Comparison of ENCODE assay signal across 1 cellular context in the genomic region with DNA sequence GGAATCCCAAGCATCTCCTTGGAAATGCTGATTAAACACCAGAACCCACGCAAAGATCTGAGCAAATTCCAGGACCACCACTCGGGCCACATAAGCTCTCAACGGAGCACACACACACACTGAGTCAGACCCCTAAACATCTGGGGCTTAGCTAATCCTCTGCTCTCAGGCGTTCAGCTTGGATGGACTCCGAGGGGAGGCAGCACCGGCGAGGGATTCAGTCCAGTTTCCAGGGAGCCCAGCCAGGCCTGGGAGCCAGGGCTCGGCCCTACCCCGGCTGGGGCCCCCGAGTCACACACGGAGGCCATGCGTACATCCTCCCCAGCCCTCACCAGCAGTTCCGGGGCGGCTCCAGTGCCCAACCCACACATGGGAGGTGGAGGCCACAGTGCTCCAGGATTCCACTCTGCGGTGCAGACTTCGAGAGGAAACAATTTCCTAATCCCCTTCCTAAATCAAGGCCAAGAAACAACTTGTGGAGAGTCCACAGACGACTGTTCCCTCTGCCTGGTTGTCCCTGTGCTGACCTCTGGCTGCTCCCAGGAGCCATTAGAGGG.
TF ChIP-seq lines count a peak whose summit lies in the region.

No MANE protein-coding gene starts in this region.

TF ChIP-seq in H1, 55 proteins besides CTCF, POLR2A, EP300 and RAD21:
- TF ChIP-seq ZNF274 (IDR thresholded peaks at IDR 0.05; ENCODE audit: borderline replicate concordance, extremely low read depth, low read length) (no peak), TEAD4 (IDR thresholded peaks at IDR 0.05; ENCODE audit: low read depth, low read length) (peak; percentile 58; the same call in 1 of the 2 replicates), KDM1A (IDR thresholded peaks at IDR 0.05; ENCODE audit: borderline replicate concordance, low read length) (no peak)
